9 cellular contexts compared by ENCODE assay signal in genomic region chr19:40552848-40553247, GRCh38.
"Had no signal": no experiment of that assay in that cellular context is flagged by ENCODE, and none has a peak within 500 bp of the region (broad histone marks: within the 10 kb centered on the region; RNA-seq: fewer than 3 reads in every experiment).

No MANE protein-coding gene starts in this region.

- DNase-seq: GM23248, GOT3, H9, HCEC 1CT, HFFc6, KG1 had no signal

- H3K9ac ChIP-seq: GM23248 had no signal

- H3K27ac Mint-ChIP-seq: H9, HFFc6, IgD-negative memory B cell had no signal

- H3K4me3 Mint-ChIP-seq: H9, HFFc6, IgD-negative memory B cell had no signal

- H3K27ac ChIP-seq: GM23248, HL-60 had no signal

- FAIRE-seq: H54 had no signal

- H3K9me3 Mint-ChIP-seq: H9, HFFc6, IgD-negative memory B cell had no signal

- H3K4me3 ChIP-seq: GM23248 had no signal

- H2AFZ ChIP-seq: GM23248 had no signal
